In genomic region chr14:77707724-77708408, GRCh38 we compare ENCODE assay signal across 8 cellular contexts. TPM values are rescaled to one million over a fixed set of nuclear protein-coding genes. Genes with fewer than 3 reads are reported as not detected.
DNase-seq lines count a peak whose midpoint lies in the region; ATAC-seq and TF ChIP-seq lines count a peak whose summit lies in the region.

TSS of gene ALKBH1 (minus strand) at chr14:77708023. CDS start at chr14:77708004, 19 bp downstream.
TSS of gene SLIRP (plus strand) at chr14:77708103. CDS start at chr14:77708112, 9 bp downstream.

- peak within 1 kb of the TSS; percentile 94 for H3K14ac ChIP-seq in IMR-90 (replicated peaks; ENCODE audit: low read depth, low read length)

- peak within 1 kb of the TSS; percentile 80 for H2AK9ac ChIP-seq in IMR-90 (replicated peaks; ENCODE audit: low read depth, low read length, poor library complexity)

- ATAC-seq in GM21529 (IDR thresholded peaks at IDR 0.05; ENCODE audit: unreplicated experiment) (peak; percentile 96), IMR-90 (ENCODE audit: low read depth) (peak; percentile 96)

- peak within 1 kb of the TSS; percentile 94 for H3K4me3 ChIP-seq in IMR-90 (ENCODE audit: insufficient read depth, low read depth, low read length)
- peak within 1 kb of the TSS; percentile 85 for H3K4me3 ChIP-seq in OCI-LY7 (ENCODE audit: low read depth, low read length, poor library complexity, severe bottlenecking)
- peak within 1 kb of the TSS; percentile 75 to 95 for H3K4me3 ChIP-seq in mucosa of rectum (ENCODE audit: low read length in 2 of 2)

- no peak within 1 kb of the TSS; the same call in 1 of the 2 replicates for H2BK120ac ChIP-seq in IMR-90 (ENCODE audit: low read depth, low read length)

- H3K79me2 ChIP-seq in OCI-LY7 (ENCODE audit: insufficient read depth, low read depth, low read length): peaks cover 70% of the 10 kb centered on the region

- H2BK20ac ChIP-seq in IMR-90 (ENCODE audit: low read depth, low read length): no peak within 1 kb of the TSS

- H3K4ac ChIP-seq in IMR-90 (ENCODE audit: low read depth, low read length): peak within 1 kb of the TSS; percentile 87

- H3K56ac ChIP-seq in IMR-90 (ENCODE audit: extremely low read depth, insufficient read depth, low read length): peak within 1 kb of the TSS; percentile 94

- peak within 1 kb of the TSS; percentile 99 for H3K4me2 ChIP-seq in IMR-90 (ENCODE audit: low read depth, low read length)
- H3K4me2 ChIP-seq in OCI-LY7 (ENCODE audit: low read length): peak within 1 kb of the TSS; percentile 93

- TF ChIP-seq CTCF in IMR-90 (conservative IDR thresholded peaks at IDR 0.05; ENCODE audit: low read depth, low read length) (no peak), OCI-LY7 (conservative IDR thresholded peaks at IDR 0.05; ENCODE audit: low read length) (no peak)

- H3K18ac ChIP-seq in IMR-90 (ENCODE audit: low read depth, low read length): no peak within 1 kb of the TSS

- H4K91ac ChIP-seq in IMR-90 (ENCODE audit: insufficient read depth, low read depth, low read length): peak within 1 kb of the TSS; percentile 59

- H2BK15ac ChIP-seq in IMR-90 (ENCODE audit: low read depth, low read length): no peak within 1 kb of the TSS

- CTCF ChIA-PET in IMR-90 (lab: Yijun Ruan, JAX) (interaction anchor here (0.5 to 1.4 kb wide), 3 partner anchors 13 to 596 kb away, joined by 3 to 4 read pairs (median 3); no protein-coding TSS in a partner anchor), OCI-LY7 (lab: Charles Lee; ENCODE audit: unreplicated experiment) (interaction anchor here (0.6 kb wide), 2 partner anchors 155 to 466 kb away, joined by 3 read pairs; no protein-coding TSS in a partner anchor)

- dilution Hi-C loops in IMR-90 (cut with HindIII; ENCODE audit: low sequenced_read_pairs, unreplicated experiment): no loop called here

- H3K27ac ChIP-seq in IMR-90 (ENCODE audit: insufficient read depth, low read length): peak within 1 kb of the TSS; percentile 76
- peak within 1 kb of the TSS; percentile 41 for H3K27ac ChIP-seq in OCI-LY7 (ENCODE audit: low read depth, low read length, poor library complexity, severe bottlenecking)
- H3K27ac ChIP-seq in mucosa of rectum (ENCODE audit: low read depth in 2 of 2, low read length in 2 of 2): peak within 1 kb of the TSS; percentile 25 to 56

- peak within 1 kb of the TSS; percentile 90; the same call in 1 of the 2 replicates for H2AK5ac ChIP-seq in IMR-90 (ENCODE audit: low read depth, low read length)

- H3K9ac ChIP-seq in IMR-90 (ENCODE audit: low read depth, low read length): peak within 1 kb of the TSS; percentile 96
- peak within 1 kb of the TSS; percentile 67 to 85 for H3K9ac ChIP-seq in mucosa of rectum (ENCODE audit: low read depth in 1 of 2, low read length in 2 of 2)

- POLR2A ChIA-PET in IMR-90 (lab: Charles Lee; ENCODE audit: unreplicated experiment): no interaction called here
- POLR2A ChIA-PET in OCI-LY7 (lab: Charles Lee): interaction anchor here (0.6 to 1.7 kb wide), 7 partner anchors 11 to 88 kb away, joined by 3 to 5 read pairs (median 3); no protein-coding TSS in a partner anchor

- peak within 1 kb of the TSS; percentile 31 for H2BK5ac ChIP-seq in IMR-90 (ENCODE audit: low read depth, low read length, poor library complexity, severe bottlenecking)

- BruUV-seq in IMR-90 (replicated peaks; lab: Mats Ljungman, UMichigan) (no TSS peak), OCI-LY7 (replicated peaks; lab: Mats Ljungman, UMichigan) (no TSS peak)

- DNase-seq in DMS153 (lab: John Stamatoyannopoulos, UW): peak; percentile 57
- DNase-seq in IMR-90: peak; percentile 72
- peak; percentile 87 for DNase-seq in OCI-LY7 (ENCODE audit: low spot score)
- DNase-seq in activated T-cell treated with anti-CD3 and anti-CD28 coated beads for 4 hours: peak; percentile 81
- DNase-seq in erythroblast (lab: John Stamatoyannopoulos, UW): peak; percentile 89 to 92
- peak; percentile 89 for DNase-seq in stimulated activated CD8-positive, alpha-beta memory T cell treated with anti-CD3 and anti-CD28 coated beads, Interleukin-4, amount 100 ng/mL, for 48 hours

- peak within 1 kb of the TSS; percentile 93 for H4K5ac ChIP-seq in IMR-90 (ENCODE audit: low read depth, low read length)

- in situ Hi-C loops in IMR-90 (cut with MboI; ENCODE audit: low sequenced_read_pairs): no loop called here

- peak within 1 kb of the TSS; percentile 76 to 97 for H4K8ac ChIP-seq in IMR-90 (ENCODE audit: low read depth in 2 of 2, low read length in 2 of 2)

- TF ChIP-seq POLR2A in IMR-90 (IDR thresholded peaks at IDR 0.05; ENCODE audit: low read depth, low read length) (peak; percentile 84), erythroblast (IDR thresholded peaks at IDR 0.05; ENCODE audit: low read length) (peak; percentile 91)

- H3K9me1 ChIP-seq in IMR-90 (ENCODE audit: insufficient read depth, low read length): no peaks in the 10 kb centered on the region

- intact Hi-C loops in IMR-90 (cut with micrococcal nuclease) (loop anchor here (1.0 to 5.0 kb wide), 5 partner anchors 53 to 556 kb away; partner anchors contain the start of gene SPTLC2), OCI-LY7 (cut with micrococcal nuclease; ENCODE audit: unreplicated experiment) (loop anchor here (2.0 to 5.0 kb wide), 3 partner anchors 51 to 249 kb away; partner anchors contain the start of genes ADCK1 and AHSA1)

- no peak for TF ChIP-seq RAD21 in IMR-90 (IDR thresholded peaks at IDR 0.05; ENCODE audit: low read length)

- H3K27me3 ChIP-seq in IMR-90 (ENCODE audit: control insufficient read depth, insufficient read depth, low read length) (no peaks in the 10 kb centered on the region), mucosa of rectum (ENCODE audit: control insufficient read depth in 2 of 2, insufficient read depth in 2 of 2, low read length in 2 of 2) (no peaks in the 10 kb centered on the region)

- peaks cover 20% of the 10 kb centered on the region for H3K36me3 ChIP-seq in IMR-90 (ENCODE audit: control insufficient read depth, insufficient read depth, low read length)
- peaks cover 67% of the 10 kb centered on the region for H3K36me3 ChIP-seq in OCI-LY7 (ENCODE audit: insufficient read depth, low read length)
- H3K36me3 ChIP-seq in mucosa of rectum (ENCODE audit: control insufficient read depth in 2 of 2, insufficient read depth in 2 of 2, low read length in 2 of 2): peaks cover 18 to 36% of the 10 kb centered on the region in 2 donors

- H3K9me3 ChIP-seq in IMR-90 (ENCODE audit: control insufficient read depth, insufficient read depth, low read length) (no peaks in the 10 kb centered on the region), OCI-LY7 (ENCODE audit: low read length) (no peaks in the 10 kb centered on the region), mucosa of rectum (ENCODE audit: control insufficient read depth in 2 of 2, low read length in 2 of 2) (no peaks in the 10 kb centered on the region)

- H3K9me2 ChIP-seq in OCI-LY7 (ENCODE audit: insufficient read depth, low read length): no peaks in the 10 kb centered on the region

- H3K23ac ChIP-seq in IMR-90 (ENCODE audit: low read depth, low read length): peak within 1 kb of the TSS; percentile 85

- WGBS in IMR-90 (ENCODE audit: extremely low coverage in 2 of 2, insufficient read length in 1 of 2), 2 experiments: 0% methylated on average over 27 of the region's 49 CpGs; no CpG with 5 or more reads in 1 of the 2 experiments

- peaks cover 17 to 42% of the 10 kb centered on the region in 2 experiments for H3K79me1 ChIP-seq in IMR-90 (ENCODE audit: low read depth in 1 of 2, low read length in 2 of 2)

- peaks cover 11% of the 10 kb centered on the region for H4K20me1 ChIP-seq in IMR-90 (ENCODE audit: insufficient read depth, low read length)
- peaks cover 28% of the 10 kb centered on the region for H4K20me1 ChIP-seq in OCI-LY7 (ENCODE audit: insufficient read depth, low read length)

- H2AFZ ChIP-seq in IMR-90 (replicated peaks; ENCODE audit: low read length, poor library complexity): peak within 1 kb of the TSS; percentile 96
- peak within 1 kb of the TSS; percentile 99 for H2AFZ ChIP-seq in OCI-LY7 (ENCODE audit: low read length)

- H3K4me1 ChIP-seq in IMR-90 (ENCODE audit: control insufficient read depth, insufficient read depth, low read length) (no peaks in the 10 kb centered on the region; the same call in 1 of the 2 replicates), OCI-LY7 (ENCODE audit: insufficient read depth, low read length, poor library complexity, severe bottlenecking) (peaks cover 31% of the 10 kb centered on the region), mucosa of rectum (ENCODE audit: control insufficient read depth in 2 of 2, insufficient read depth in 2 of 2, low read length in 2 of 2) (peaks cover 13 to 25% of the 10 kb centered on the region in 2 donors)

TF ChIP-seq in IMR-90, 13 proteins besides CTCF, POLR2A, EP300 and RAD21:
- TF ChIP-seq BHLHE40 (IDR thresholded peaks at IDR 0.05; ENCODE audit: low read depth, low read length) (peak; percentile 49; the same call in 1 of the 2 replicates), NFE2L2 (IDR thresholded peaks at IDR 0.05; ENCODE audit: low read depth, low read length) (0 out of 2 replicates have a peak, but pooled peaks have one; percentile 26), CHD1 (IDR thresholded peaks at IDR 0.05; ENCODE audit: low read depth, low read length) (no peak), MXI1 (IDR thresholded peaks at IDR 0.05; ENCODE audit: borderline replicate concordance, low read depth, low read length) (0 out of 2 replicates have a peak, but pooled peaks have one; percentile 59)
TF ChIP-seq in IMR-90: peak in this region for 3.

RNA-seq across cellular contexts. Expression of gene ALKBH1, which starts in this region (rescaled TPM):
- total RNA-seq in IMR-90 (2012; rRNA removed) (9.2 and 10.8 TPM in 2 replicates), OCI-LY7 (2022) (16.2 and 19.4 TPM in 2 replicates)
- polyA plus RNA-seq in IMR-90 (2012; rRNA removed): 9.6 and 10.0 TPM in 2 replicates
- polyA plus RNA-seq in IMR-90 (2012; cell fraction: cytosol; rRNA removed): 3.6 and 4.1 TPM in 2 replicates
- 4.0 and 8.9 TPM in 2 replicates for polyA plus RNA-seq in IMR-90 (2012; cell fraction: nucleus; rRNA removed; ENCODE audit: low replicate concordance)
- total RNA-seq in OCI-LY7 (2014; rRNA removed; shearing (Covaris generic)): 10.0 and 12.6 TPM in 2 replicates

RNA-seq across cellular contexts. Expression of gene SLIRP, which starts in this region (rescaled TPM):
- total RNA-seq in IMR-90 (2012; rRNA removed): 226 and 309 TPM in 2 replicates
- polyA plus RNA-seq in IMR-90 (2012; rRNA removed): 220 and 244 TPM in 2 replicates
- 101 and 793 TPM in 2 replicates for polyA plus RNA-seq in IMR-90 (2012; cell fraction: cytosol; rRNA removed)
- 15.2 and 49.3 TPM in 2 replicates for polyA plus RNA-seq in IMR-90 (2012; cell fraction: nucleus; rRNA removed; ENCODE audit: low replicate concordance)
- total RNA-seq in OCI-LY7 (2014; rRNA removed; shearing (Covaris generic)): 147 and 252 TPM in 2 replicates
- 129 and 159 TPM in 2 replicates for total RNA-seq in OCI-LY7 (2022)

Comparison
In these comparisons a context has a peak if more than half of its experiments do, and no peak if none do; other contexts are left out.
1. Peak in every context shown above with its lines: DNase-seq, ATAC-seq, H3K4me3 ChIP-seq and H3K27ac ChIP-seq.